In genomic region chr6:63730311-63730710, GRCh38 we compare ENCODE assay signal across 30 cellular contexts.
"Had no signal": no experiment of that assay in that cellular context is flagged by ENCODE, and none has a peak within 500 bp of the region (broad histone marks: within the 10 kb centered on the region; RNA-seq: fewer than 3 reads in every experiment).

No MANE protein-coding gene starts in this region.

- H3K27me3 ChIP-seq: adrenal gland, body of pancreas, esophagus muscularis mucosa, foreskin keratinocyte, gastrocnemius medialis, heart left ventricle had no signal

- H3K4me1 ChIP-seq: adrenal gland, body of pancreas, esophagus muscularis mucosa, foreskin keratinocyte, gastrocnemius medialis, heart left ventricle had no signal

- H3K27ac ChIP-seq: adrenal gland, body of pancreas, esophagus muscularis mucosa, foreskin keratinocyte, gastrocnemius medialis, heart left ventricle, VCaP had no signal

- DNase-seq: activated CD4-positive, alpha-beta memory T cell treated with anti-CD3 and anti-CD28 coated beads, Interleukin-2, amount 10 ng/mL, durations not matched to agents 7 days and 5 days; activated CD4-positive, alpha-beta T cell treated with anti-CD3 and anti-CD28 coated beads for 1 hour; activated CD4-positive, alpha-beta T cell treated with anti-CD3 and anti-CD28 coated beads for 4 hours; activated CD4-positive, alpha-beta T cell treated with anti-CD3 and anti-CD28 coated beads, Interleukin-2, amount 10 ng/mL, durations not matched to agents 7 days and 5 days; activated CD4-positive, alpha-beta T cell treated with anti-CD3 and anti-CD28 coated beads, Interleukin-2, amount 50 U/mL, for 4 hours; activated CD8-positive, alpha-beta memory T cell treated with anti-CD3 and anti-CD28 coated beads, Interleukin-2, amount 50 U/mL, for 48 hours; activated effector memory CD4-positive, alpha-beta T cell treated with anti-CD3 and anti-CD28 coated beads, Interleukin-2, amount 50 U/mL, for 16 hours; activated naive CD4-positive, alpha-beta T cell treated with anti-CD3 and anti-CD28 coated beads for 36 hours; activated naive CD8-positive, alpha-beta T cell treated with anti-CD3 and anti-CD28 coated beads for 36 hours; activated naive CD8-positive, alpha-beta T cell treated with anti-CD3 and anti-CD28 coated beads, Interleukin-2, amount 50 U/mL, for 24 hours; activated T-cell treated with anti-CD3 and anti-CD28 coated beads for 4 hours; activated T-cell treated with anti-CD3 and anti-CD28 coated beads, Interleukin-2, amount 50 U/mL, for 48 hours; adrenal gland; amygdala; aorta; body of pancreas; caudate nucleus; cortex of kidney; dermis blood vessel endothelial cell; effector CD4-positive, alpha-beta T cell; effector memory CD8-positive, alpha-beta T cell; erythroblast; foreskin keratinocyte; gastrocnemius medialis; glutamatergic neuron; heart left ventricle; T-helper 2 cell had no signal

- H3K36me3 ChIP-seq: adrenal gland, esophagus muscularis mucosa, gastrocnemius medialis, heart left ventricle had no signal

- ATAC-seq: activated naive CD8-positive, alpha-beta T cell treated with anti-CD3 and anti-CD28 coated beads, Interleukin-2, amount 50 U/mL, for 24 hours; body of pancreas; effector memory CD8-positive, alpha-beta T cell; foreskin keratinocyte; gastrocnemius medialis; heart left ventricle; WTC11 had no signal

- H3K4me3 ChIP-seq: adrenal gland, body of pancreas, esophagus muscularis mucosa, gastrocnemius medialis, heart left ventricle had no signal
